Comparison of ENCODE assay signal across 1 cellular context in the genomic region with DNA sequence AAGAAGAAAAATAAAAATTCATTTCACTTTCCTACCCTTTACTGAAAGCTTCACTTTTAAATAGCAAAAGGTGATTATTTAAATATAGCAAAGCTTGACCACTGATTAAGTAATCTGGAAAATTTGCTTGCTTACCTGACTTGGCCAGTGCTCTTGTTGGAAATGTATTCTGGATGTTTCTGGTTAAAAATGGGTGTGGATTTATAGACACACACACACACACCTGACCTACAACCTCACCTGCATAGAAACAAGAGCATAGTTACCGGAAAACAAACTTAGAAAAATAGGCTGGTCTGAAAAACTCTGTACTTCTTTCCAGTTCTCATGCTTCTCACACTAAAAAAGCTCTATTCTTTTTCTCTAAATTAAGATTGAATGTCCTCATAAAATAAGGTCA.
TF ChIP-seq lines count a peak whose summit lies in the region.

TSS of gene AGR3 (minus strand) at position 175 of the 400 bp plus-strand sequence. CDS start 3,365 bp downstream, outside the sequence.

TF ChIP-seq in HepG2, 621 proteins besides CTCF, POLR2A, EP300 and RAD21 (continued from another document):
- TF ChIP-seq ZHX1 (CRISPR knock-in tag; IDR thresholded peaks at IDR 0.05; ENCODE audit: low read depth) = no peak
- TF ChIP-seq MED1 (CRISPR knock-in tag; IDR thresholded peaks at IDR 0.05) = no peak
- TF ChIP-seq CREM (IDR thresholded peaks at IDR 0.05) = no peak
- TF ChIP-seq CREM (CRISPR knock-in tag; IDR thresholded peaks at IDR 0.05) = no peak
- no peak for TF ChIP-seq ZNF639 (CRISPR knock-in tag; conservative IDR thresholded peaks at IDR 0.05)
